In the genomic region with DNA sequence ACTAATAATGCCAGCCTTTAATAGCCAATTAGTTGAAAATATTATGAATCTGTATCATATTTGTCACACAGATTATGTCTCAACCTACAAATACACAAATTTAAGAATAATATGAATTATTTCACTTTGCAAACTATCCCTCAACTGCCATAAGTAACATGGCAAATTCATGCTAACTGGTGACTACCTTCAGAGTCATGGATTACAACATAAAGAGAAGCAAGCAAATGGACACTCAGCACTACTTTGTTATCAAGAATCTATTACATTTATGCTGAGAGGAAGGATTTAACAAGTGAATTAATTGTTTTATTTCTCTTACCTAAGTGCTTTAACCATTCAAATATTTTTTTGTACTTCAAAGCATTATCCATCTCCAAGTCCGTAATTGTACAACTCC, we compare ENCODE assay signal across 21 cellular contexts.
"Had no signal": no experiment of that assay in that cellular context is flagged by ENCODE, and none has a peak within 500 bp of the region (broad histone marks: within the 10 kb centered on the region; RNA-seq: fewer than 3 reads in every experiment).

No MANE protein-coding gene starts in this region.

- ATAC-seq: K562 had no signal

- H3K9me3 ChIP-seq: SJSA1 had no signal

- H3K4me3 ChIP-seq: K562, SJSA1, SK-N-MC had no signal

- H3K27ac ChIP-seq: KMS-11, SJSA1, SK-N-MC had no signal

- DNase-seq: Kasumi-1, MM.1S, NCI-H1092, NCI-H1105 treated with DMSO at 0.1 percent for 48 hours, NCI-H1417 treated with DMSO at 0.1 percent for 48 hours, NCI-H146, NCI-H1694 treated with DMSO at 0.1 percent for 48 hours, NCI-H1930, NCI-H2081, NCI-H2107, NCI-H2227 treated with DMSO at 0.1 percent for 48 hours, NCI-H524, NCI-H526 treated with DMSO at 0.1 percent for 48 hours, NCI-H748 treated with DMSO at 0.1 percent for 48 hours, Right ventricle myocardium superior, RPMI8226, SIG-M5 had no signal

- FAIRE-seq: K562 had no signal

- H3K27me3 ChIP-seq: SJSA1 had no signal

- H3K36me3 ChIP-seq: SJSA1 had no signal
